ENCODE assay signal across 31 cellular contexts in genomic region chr3:190677001-190677400, GRCh38.
"Had no signal": no experiment of that assay in that cellular context is flagged by ENCODE, and none has a peak within 500 bp of the region (broad histone marks: within the 10 kb centered on the region; RNA-seq: fewer than 3 reads in every experiment).

No MANE protein-coding gene starts in this region.

- H3K9me3 Mint-ChIP-seq: central memory CD8-positive, alpha-beta T cell had no signal

- FAIRE-seq: K562 had no signal

- H3K36me3 Mint-ChIP-seq: activated CD8-positive, alpha-beta memory T cell treated with anti-CD3 and anti-CD28 coated beads, Interleukin-2, amount 10 ng/mL, durations not matched to agents 7 days and 5 days had no signal

- H3K27ac ChIP-seq: cardiac muscle cell, WERI-Rb-1 had no signal

- DNase-seq: activated CD4-positive, alpha-beta memory T cell treated with anti-CD3 and anti-CD28 coated beads, Interleukin-2, amount 10 ng/mL, durations not matched to agents 7 days and 5 days; activated CD4-positive, alpha-beta T cell treated with anti-CD3 and anti-CD28 coated beads for 1 hour; activated CD4-positive, alpha-beta T cell treated with anti-CD3 and anti-CD28 coated beads for 48 hours; activated CD4-positive, CD25-positive, alpha-beta regulatory T cell; activated CD8-positive, alpha-beta memory T cell treated with anti-CD3 and anti-CD28 coated beads for 24 hours; activated CD8-positive, alpha-beta memory T cell treated with anti-CD3 and anti-CD28 coated beads, Interleukin-2, amount 10 ng/mL, durations not matched to agents 7 days and 5 days; activated CD8-positive, alpha-beta memory T cell treated with anti-CD3 and anti-CD28 coated beads, Interleukin-2, amount 50 U/mL, for 48 hours; activated effector memory CD4-positive, alpha-beta T cell treated with anti-CD3 and anti-CD28 coated beads, Interleukin-2, amount 50 U/mL, for 16 hours; activated naive CD4-positive, alpha-beta T cell; activated naive CD4-positive, alpha-beta T cell treated with anti-CD3 and anti-CD28 coated beads, Interleukin-2, amount 50 U/mL, for 16 hours; activated naive CD8-positive, alpha-beta T cell treated with anti-CD3 and anti-CD28 coated beads for 36 hours; activated T-cell treated with anti-CD3 and anti-CD28 coated beads, Interleukin-2, amount 50 U/mL, for 48 hours; amniotic stem cell; aorta; NCI-H1105; NCI-H1417 treated with DMSO at 0.1 percent for 48 hours; NCI-H187 treated with DMSO at 0.1 percent for 48 hours; NCI-H2081; NCI-H510A; NCI-H526; NCI-H748 treated with DMSO at 0.1 percent for 48 hours; Right ventricle myocardium superior; SW 1271; T-helper 1 cell; T-helper 2 cell; T-helper 9 cell; WERI-Rb-1 had no signal

- H3K27me3 ChIP-seq: cardiac muscle cell had no signal

- H3K4me3 Mint-ChIP-seq: activated CD4-positive, alpha-beta memory T cell treated with anti-CD3 and anti-CD28 coated beads, Interleukin-2, amount 10 ng/mL, durations not matched to agents 7 days and 5 days; activated CD8-positive, alpha-beta memory T cell treated with anti-CD3 and anti-CD28 coated beads, Interleukin-2, amount 10 ng/mL, durations not matched to agents 7 days and 5 days; activated naive CD8-positive, alpha-beta T cell treated with anti-CD3 and anti-CD28 coated beads for 36 hours; activated T-helper 17 cell treated with anti-CD3 and anti-CD28 coated beads, Interleukin-2, amount 50 U/mL, for 72 hours; central memory CD8-positive, alpha-beta T cell had no signal

- H3K4me1 Mint-ChIP-seq: activated CD4-positive, alpha-beta memory T cell treated with anti-CD3 and anti-CD28 coated beads, Interleukin-2, amount 10 ng/mL, durations not matched to agents 7 days and 5 days; activated CD8-positive, alpha-beta memory T cell treated with anti-CD3 and anti-CD28 coated beads, Interleukin-2, amount 10 ng/mL, durations not matched to agents 7 days and 5 days; activated naive CD8-positive, alpha-beta T cell treated with anti-CD3 and anti-CD28 coated beads for 36 hours; activated T-helper 17 cell treated with anti-CD3 and anti-CD28 coated beads, Interleukin-2, amount 50 U/mL, for 72 hours; central memory CD8-positive, alpha-beta T cell had no signal

- H3K27ac Mint-ChIP-seq: activated CD4-positive, alpha-beta memory T cell treated with anti-CD3 and anti-CD28 coated beads, Interleukin-2, amount 10 ng/mL, durations not matched to agents 7 days and 5 days; activated CD8-positive, alpha-beta memory T cell treated with anti-CD3 and anti-CD28 coated beads, Interleukin-2, amount 10 ng/mL, durations not matched to agents 7 days and 5 days; activated naive CD8-positive, alpha-beta T cell treated with anti-CD3 and anti-CD28 coated beads for 36 hours; activated T-helper 17 cell treated with anti-CD3 and anti-CD28 coated beads, Interleukin-2, amount 50 U/mL, for 72 hours had no signal

- H3K4me3 ChIP-seq: cardiac muscle cell, K562 had no signal

- H3K36me3 ChIP-seq: cardiac muscle cell, WERI-Rb-1 had no signal
